1 cellular context compared by ENCODE assay signal in genomic region chr1:1678581-1679380, GRCh38.
TF ChIP-seq lines count a peak whose summit lies in the region.

No MANE protein-coding gene starts in this region.

TF ChIP-seq in HepG2, 621 proteins besides CTCF, POLR2A, EP300 and RAD21 (continued from another document and continues in another):
- TF ChIP-seq ZNF770 (CRISPR knock-in tag; IDR thresholded peaks at IDR 0.05) = peak; percentile 70; the same call in 1 of the 2 replicates
- no peak for TF ChIP-seq SMAD9 (CRISPR knock-in tag; IDR thresholded peaks at IDR 0.05)
- 0 out of 2 replicates have a peak, but pooled peaks have one; percentile 16 for TF ChIP-seq ZNF121 (CRISPR knock-in tag; IDR thresholded peaks at IDR 0.05)
- no peak for TF ChIP-seq ZNF530 (CRISPR knock-in tag; IDR thresholded peaks at IDR 0.05; ENCODE audit: low read depth)
- TF ChIP-seq GATAD2A (CRISPR knock-in tag; IDR thresholded peaks at IDR 0.05) = peak; percentile 78; the same call in 1 of the 2 replicates
- peak; percentile 63; the same call in 1 of the 2 replicates for TF ChIP-seq ESRRA (CRISPR knock-in tag; IDR thresholded peaks at IDR 0.05; ENCODE audit: low read depth)
- peak; percentile 50; the same call in 1 of the 2 replicates for TF ChIP-seq PPARG (CRISPR knock-in tag; conservative IDR thresholded peaks at IDR 0.05)
- TF ChIP-seq ELF4 (CRISPR knock-in tag; IDR thresholded peaks at IDR 0.05; ENCODE audit: borderline replicate concordance) = no peak
- TF ChIP-seq FOXM1 (CRISPR knock-in tag; IDR thresholded peaks at IDR 0.05) = no peak
- no peak for TF ChIP-seq ZNF24 (IDR thresholded peaks at IDR 0.05)
- peak; percentile 82 for TF ChIP-seq HDAC2 (CRISPR knock-in tag; IDR thresholded peaks at IDR 0.05)
- TF ChIP-seq ZNF75D (CRISPR knock-in tag; IDR thresholded peaks at IDR 0.05; ENCODE audit: borderline replicate concordance) = no peak
- TF ChIP-seq KAT8 (CRISPR knock-in tag; IDR thresholded peaks at IDR 0.05) = peak; percentile 86
- TF ChIP-seq, protein P1, sequence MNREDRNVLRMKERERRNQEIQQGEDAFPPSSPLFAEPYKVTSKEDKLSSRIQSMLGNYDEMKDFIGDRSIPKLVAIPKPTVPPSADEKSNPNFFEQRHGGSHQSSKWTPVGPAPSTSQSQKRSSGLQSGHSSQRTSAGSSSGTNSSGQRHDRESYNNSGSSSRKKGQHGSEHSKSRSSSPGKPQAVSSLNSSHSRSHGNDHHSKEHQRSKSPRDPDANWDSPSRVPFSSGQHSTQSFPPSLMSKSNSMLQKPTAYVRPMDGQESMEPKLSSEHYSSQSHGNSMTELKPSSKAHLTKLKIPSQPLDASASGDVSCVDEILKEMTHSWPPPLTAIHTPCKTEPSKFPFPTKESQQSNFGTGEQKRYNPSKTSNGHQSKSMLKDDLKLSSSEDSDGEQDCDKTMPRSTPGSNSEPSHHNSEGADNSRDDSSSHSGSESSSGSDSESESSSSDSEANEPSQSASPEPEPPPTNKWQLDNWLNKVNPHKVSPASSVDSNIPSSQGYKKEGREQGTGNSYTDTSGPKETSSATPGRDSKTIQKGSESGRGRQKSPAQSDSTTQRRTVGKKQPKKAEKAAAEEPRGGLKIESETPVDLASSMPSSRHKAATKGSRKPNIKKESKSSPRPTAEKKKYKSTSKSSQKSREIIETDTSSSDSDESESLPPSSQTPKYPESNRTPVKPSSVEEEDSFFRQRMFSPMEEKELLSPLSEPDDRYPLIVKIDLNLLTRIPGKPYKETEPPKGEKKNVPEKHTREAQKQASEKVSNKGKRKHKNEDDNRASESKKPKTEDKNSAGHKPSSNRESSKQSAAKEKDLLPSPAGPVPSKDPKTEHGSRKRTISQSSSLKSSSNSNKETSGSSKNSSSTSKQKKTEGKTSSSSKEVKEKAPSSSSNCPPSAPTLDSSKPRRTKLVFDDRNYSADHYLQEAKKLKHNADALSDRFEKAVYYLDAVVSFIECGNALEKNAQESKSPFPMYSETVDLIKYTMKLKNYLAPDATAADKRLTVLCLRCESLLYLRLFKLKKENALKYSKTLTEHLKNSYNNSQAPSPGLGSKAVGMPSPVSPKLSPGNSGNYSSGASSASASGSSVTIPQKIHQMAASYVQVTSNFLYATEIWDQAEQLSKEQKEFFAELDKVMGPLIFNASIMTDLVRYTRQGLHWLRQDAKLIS (CRISPR knock-in tag; IDR thresholded peaks at IDR 0.05) = no peak
- TF ChIP-seq EZH2 (conservative IDR thresholded peaks at IDR 0.05; ENCODE audit: low read depth, low read length) = no peak
- no peak for TF ChIP-seq SIX1 (CRISPR knock-in tag; IDR thresholded peaks at IDR 0.05; ENCODE audit: borderline replicate concordance)
- peak; percentile 72 for TF ChIP-seq KMT2A (CRISPR knock-in tag; IDR thresholded peaks at IDR 0.05)
- TF ChIP-seq RBFOX2 (IDR thresholded peaks at IDR 0.05; ENCODE audit: low read depth, low read length) = 0 out of 2 replicates have a peak, but pooled peaks have one; percentile 39
- TF ChIP-seq ZMAT3 (CRISPR knock-in tag; conservative IDR thresholded peaks at IDR 0.05) = 0 out of 2 replicates have a peak, but pooled peaks have one; percentile 49
- no peak for TF ChIP-seq NFRKB (IDR thresholded peaks at IDR 0.05)
- peak; percentile 93 for TF ChIP-seq ZSCAN21 (CRISPR knock-in tag; IDR thresholded peaks at IDR 0.05; ENCODE audit: borderline replicate concordance)
- TF ChIP-seq EEA1 (CRISPR knock-in tag; IDR thresholded peaks at IDR 0.05; ENCODE audit: borderline replicate concordance) = no peak
- TF ChIP-seq HNRNPLL (IDR thresholded peaks at IDR 0.05; ENCODE audit: low read depth, low read length, poor library complexity, severe bottlenecking) = peak; percentile 59
- no peak for TF ChIP-seq SNRNP70 (IDR thresholded peaks at IDR 0.05; ENCODE audit: low read depth, low read length)
- 0 out of 2 replicates have a peak, but pooled peaks have one; percentile 33 for TF ChIP-seq ARHGAP35 (CRISPR knock-in tag; IDR thresholded peaks at IDR 0.05; ENCODE audit: borderline replicate concordance)
- TF ChIP-seq, protein P2, sequence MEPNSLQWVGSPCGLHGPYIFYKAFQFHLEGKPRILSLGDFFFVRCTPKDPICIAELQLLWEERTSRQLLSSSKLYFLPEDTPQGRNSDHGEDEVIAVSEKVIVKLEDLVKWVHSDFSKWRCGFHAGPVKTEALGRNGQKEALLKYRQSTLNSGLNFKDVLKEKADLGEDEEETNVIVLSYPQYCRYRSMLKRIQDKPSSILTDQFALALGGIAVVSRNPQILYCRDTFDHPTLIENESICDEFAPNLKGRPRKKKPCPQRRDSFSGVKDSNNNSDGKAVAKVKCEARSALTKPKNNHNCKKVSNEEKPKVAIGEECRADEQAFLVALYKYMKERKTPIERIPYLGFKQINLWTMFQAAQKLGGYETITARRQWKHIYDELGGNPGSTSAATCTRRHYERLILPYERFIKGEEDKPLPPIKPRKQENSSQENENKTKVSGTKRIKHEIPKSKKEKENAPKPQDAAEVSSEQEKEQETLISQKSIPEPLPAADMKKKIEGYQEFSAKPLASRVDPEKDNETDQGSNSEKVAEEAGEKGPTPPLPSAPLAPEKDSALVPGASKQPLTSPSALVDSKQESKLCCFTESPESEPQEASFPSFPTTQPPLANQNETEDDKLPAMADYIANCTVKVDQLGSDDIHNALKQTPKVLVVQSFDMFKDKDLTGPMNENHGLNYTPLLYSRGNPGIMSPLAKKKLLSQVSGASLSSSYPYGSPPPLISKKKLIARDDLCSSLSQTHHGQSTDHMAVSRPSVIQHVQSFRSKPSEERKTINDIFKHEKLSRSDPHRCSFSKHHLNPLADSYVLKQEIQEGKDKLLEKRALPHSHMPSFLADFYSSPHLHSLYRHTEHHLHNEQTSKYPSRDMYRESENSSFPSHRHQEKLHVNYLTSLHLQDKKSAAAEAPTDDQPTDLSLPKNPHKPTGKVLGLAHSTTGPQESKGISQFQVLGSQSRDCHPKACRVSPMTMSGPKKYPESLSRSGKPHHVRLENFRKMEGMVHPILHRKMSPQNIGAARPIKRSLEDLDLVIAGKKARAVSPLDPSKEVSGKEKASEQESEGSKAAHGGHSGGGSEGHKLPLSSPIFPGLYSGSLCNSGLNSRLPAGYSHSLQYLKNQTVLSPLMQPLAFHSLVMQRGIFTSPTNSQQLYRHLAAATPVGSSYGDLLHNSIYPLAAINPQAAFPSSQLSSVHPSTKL (CRISPR knock-in tag; IDR thresholded peaks at IDR 0.05) = peak; percentile 67; the same call in 1 of the 2 replicates
- peak; percentile 77; the same call in 1 of the 2 replicates for TF ChIP-seq HNRNPL (IDR thresholded peaks at IDR 0.05; ENCODE audit: low read depth, low read length)
- peak; percentile 75 for TF ChIP-seq HDAC1 (CRISPR knock-in tag; IDR thresholded peaks at IDR 0.05)
- no peak for TF ChIP-seq ZNF737 (CRISPR knock-in tag; IDR thresholded peaks at IDR 0.05; ENCODE audit: borderline replicate concordance)
- TF ChIP-seq, protein P3, sequence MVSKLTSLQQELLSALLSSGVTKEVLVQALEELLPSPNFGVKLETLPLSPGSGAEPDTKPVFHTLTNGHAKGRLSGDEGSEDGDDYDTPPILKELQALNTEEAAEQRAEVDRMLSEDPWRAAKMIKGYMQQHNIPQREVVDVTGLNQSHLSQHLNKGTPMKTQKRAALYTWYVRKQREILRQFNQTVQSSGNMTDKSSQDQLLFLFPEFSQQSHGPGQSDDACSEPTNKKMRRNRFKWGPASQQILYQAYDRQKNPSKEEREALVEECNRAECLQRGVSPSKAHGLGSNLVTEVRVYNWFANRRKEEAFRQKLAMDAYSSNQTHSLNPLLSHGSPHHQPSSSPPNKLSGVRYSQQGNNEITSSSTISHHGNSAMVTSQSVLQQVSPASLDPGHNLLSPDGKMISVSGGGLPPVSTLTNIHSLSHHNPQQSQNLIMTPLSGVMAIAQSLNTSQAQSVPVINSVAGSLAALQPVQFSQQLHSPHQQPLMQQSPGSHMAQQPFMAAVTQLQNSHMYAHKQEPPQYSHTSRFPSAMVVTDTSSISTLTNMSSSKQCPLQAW (CRISPR knock-in tag; IDR thresholded peaks at IDR 0.05) = peak; percentile 62
- TF ChIP-seq RFX3 (CRISPR knock-in tag; IDR thresholded peaks at IDR 0.05) = no peak
- TF ChIP-seq FOXC1 (CRISPR knock-in tag; IDR thresholded peaks at IDR 0.05; ENCODE audit: borderline replicate concordance) = no peak
- TF ChIP-seq KDM2A (CRISPR knock-in tag; IDR thresholded peaks at IDR 0.05; ENCODE audit: borderline replicate concordance, low read depth) = peak; percentile 65; the same call in 1 of the 2 replicates
- no peak; the same call in 1 of the 2 replicates for TF ChIP-seq ZNF292 (CRISPR knock-in tag; IDR thresholded peaks at IDR 0.05; ENCODE audit: borderline replicate concordance, low read depth)
- TF ChIP-seq ZNF639 (CRISPR knock-in tag; conservative IDR thresholded peaks at IDR 0.05) = 0 out of 2 replicates have a peak, but pooled peaks have one; percentile 32
- peak; percentile 29; the same call in 1 of the 2 replicates for TF ChIP-seq TAF1 (CRISPR knock-in tag; IDR thresholded peaks at IDR 0.05)
- 0 out of 2 replicates have a peak, but pooled peaks have one; percentile 20 for TF ChIP-seq TFE3 (CRISPR knock-in tag; IDR thresholded peaks at IDR 0.05)
- TF ChIP-seq TFDP1 (CRISPR knock-in tag; IDR thresholded peaks at IDR 0.05; ENCODE audit: borderline replicate concordance) = peak; percentile 37; the same call in 1 of the 2 replicates
- TF ChIP-seq HBP1 (CRISPR knock-in tag; IDR thresholded peaks at IDR 0.05; ENCODE audit: low read depth) = no peak
- peak; percentile 59; the same call in 1 of the 2 replicates for TF ChIP-seq THRA (CRISPR knock-in tag; IDR thresholded peaks at IDR 0.05; ENCODE audit: borderline replicate concordance)
- no peak for TF ChIP-seq MYNN (CRISPR knock-in tag; IDR thresholded peaks at IDR 0.05; ENCODE audit: low read depth)
- no peak for TF ChIP-seq SSRP1 (CRISPR knock-in tag; IDR thresholded peaks at IDR 0.05)
